8 cellular contexts compared by ENCODE assay signal in genomic region chr3:190514163-190515153, GRCh38.
DNase-seq lines count a peak whose midpoint lies in the region; ATAC-seq and TF ChIP-seq lines count a peak whose summit lies in the region.

No MANE protein-coding gene starts in this region.

- H3K4me1 ChIP-seq in iPS-15b (ENCODE audit: control insufficient read depth, insufficient read depth, low read length) = no peaks in the 10 kb centered on the region

- peak overlapping the region; percentile 93 for H3K4me3 Mint-ChIP-seq in T-helper 1 cell treated with Interleukin-12 subunit alpha and Interleukin-12 subunit beta and Interleukin-4 antibody, amounts not matched to agents 30 μg/mL and 1 μg/mL, for 36 hours

- H3K36me3 ChIP-seq in brain microvascular endothelial cell (replicated peaks) = no peaks in the 10 kb centered on the region
- H3K36me3 ChIP-seq in iPS-15b (ENCODE audit: control insufficient read depth, insufficient read depth, low read length) = no peaks in the 10 kb centered on the region

- H3K4me3 ChIP-seq in GM08714 (ENCODE audit: low read length) = peak overlapping the region; percentile 84
- peak overlapping the region; percentile 87 for H3K4me3 ChIP-seq in brain microvascular endothelial cell (ENCODE audit: low read depth, low read length)
- H3K4me3 ChIP-seq in iPS-15b (ENCODE audit: low read depth, low read length) = peak overlapping the region; percentile 86

- ATAC-seq in HG03175 (IDR thresholded peaks at IDR 0.05; ENCODE audit: unreplicated experiment) = peak; percentile 2
- ATAC-seq in HG03520 (IDR thresholded peaks at IDR 0.05; ENCODE audit: unreplicated experiment) = no peak

- H3K9ac ChIP-seq in iPS-15b (ENCODE audit: low read depth, low read length) = no peak overlapping the region

- H3K4me1 Mint-ChIP-seq in T-helper 1 cell treated with Interleukin-12 subunit alpha and Interleukin-12 subunit beta and Interleukin-4 antibody, amounts not matched to agents 30 μg/mL and 1 μg/mL, for 36 hours (ENCODE audit: low read depth) = peaks cover 37% of the 10 kb centered on the region

- peaks cover 4% of the 10 kb centered on the region for H3K27me3 Mint-ChIP-seq in T-helper 1 cell treated with Interleukin-12 subunit alpha and Interleukin-12 subunit beta and Interleukin-4 antibody, amounts not matched to agents 30 μg/mL and 1 μg/mL, for 36 hours (ENCODE audit: low read depth)

- H3K9me3 ChIP-seq in iPS-15b (ENCODE audit: control insufficient read depth, insufficient read depth, low read length) = no peaks in the 10 kb centered on the region

- DNase-seq in brain microvascular endothelial cell (peak; percentile 38), retina (peak; percentile 79), GM19240 (ENCODE audit: insufficient read length, low spot score) (no peak)

- peak overlapping the region; percentile 16 for H3K27ac ChIP-seq in brain microvascular endothelial cell

- no peaks in the 10 kb centered on the region for H3K27me3 ChIP-seq in brain microvascular endothelial cell (replicated peaks)
- H3K27me3 ChIP-seq in iPS-15b (ENCODE audit: control insufficient read depth, insufficient read depth, low read length) = peaks cover 58% of the 10 kb centered on the region

- peaks cover 3% of the 10 kb centered on the region for H3K9me3 Mint-ChIP-seq in T-helper 1 cell treated with Interleukin-12 subunit alpha and Interleukin-12 subunit beta and Interleukin-4 antibody, amounts not matched to agents 30 μg/mL and 1 μg/mL, for 36 hours

- H3K27ac Mint-ChIP-seq in T-helper 1 cell treated with Interleukin-12 subunit alpha and Interleukin-12 subunit beta and Interleukin-4 antibody, amounts not matched to agents 30 μg/mL and 1 μg/mL, for 36 hours = peak overlapping the region; percentile 85

- peak; percentile 17 for TF ChIP-seq CTCF in brain microvascular endothelial cell (IDR thresholded peaks at IDR 0.05; ENCODE audit: low read depth, low read length, missing control alignments)

- in situ Hi-C loops in brain microvascular endothelial cell (cut with HindIII; ENCODE audit: low pct_ligation_motif_present, low sequenced_read_pairs) = no loop called here

- peaks cover 5% of the 10 kb centered on the region for H3K36me3 Mint-ChIP-seq in T-helper 1 cell treated with Interleukin-12 subunit alpha and Interleukin-12 subunit beta and Interleukin-4 antibody, amounts not matched to agents 30 μg/mL and 1 μg/mL, for 36 hours (ENCODE audit: low read depth)
